19 cellular contexts compared by ENCODE assay signal in the genomic region with DNA sequence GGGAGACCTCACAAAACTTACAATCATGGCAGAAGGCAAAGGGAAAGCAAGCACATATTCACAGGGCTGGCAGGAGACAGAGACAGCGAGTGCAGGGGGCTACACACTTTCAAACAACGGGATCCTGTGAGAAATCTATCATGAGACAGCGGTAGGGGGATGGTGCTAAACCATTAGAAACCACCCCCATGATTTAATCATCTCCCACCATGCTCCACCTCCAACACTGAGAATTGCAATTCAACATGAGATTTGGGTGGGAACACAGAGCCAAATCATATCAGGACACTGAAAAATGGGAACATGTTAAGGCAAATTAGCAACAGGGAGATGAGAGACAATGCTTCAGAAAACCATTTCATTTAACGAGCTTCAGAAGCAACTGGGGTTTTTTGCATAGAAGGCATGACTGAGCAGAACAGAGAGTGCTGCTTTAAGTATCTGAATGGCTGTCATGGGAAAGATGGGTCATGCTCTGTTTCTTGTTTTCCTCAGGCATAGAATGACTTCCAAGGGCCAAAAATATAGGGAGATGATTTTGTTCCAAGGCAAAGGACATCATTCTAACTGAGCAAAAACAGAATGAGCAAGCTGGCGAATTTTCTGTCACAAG.
DNase-seq lines count a peak whose midpoint lies in the region; ATAC-seq and TF ChIP-seq lines count a peak whose summit lies in the region.
"Had no signal": no experiment of that assay in that cellular context is flagged by ENCODE, and none has a peak within 500 bp of the region (broad histone marks: within the 10 kb centered on the region; RNA-seq: fewer than 3 reads in every experiment).

No MANE protein-coding gene starts in this region.

- no peaks in the 10 kb centered on the region for H3K27me3 Mint-ChIP-seq in endodermal cell (ENCODE audit: insufficient read depth)

- intact Hi-C loops in mammary epithelial cell (cut with micrococcal nuclease): no loop called here
- intact Hi-C loops in breast epithelium (cut with DNase I; ENCODE audit: low total_unique reads): no loop called here

- no peak for ATAC-seq in HG02623 (IDR thresholded peaks at IDR 0.05; ENCODE audit: unreplicated experiment)

- dilution Hi-C loops in mammary epithelial cell (cut with HindIII; ENCODE audit: low sequenced_read_pairs): no loop called here

- in situ Hi-C loops in mammary epithelial cell (cut with MboI; ENCODE audit: low sequenced_read_pairs in 2 of 2): loop anchor here in 1 of 2 donors (10.0 kb wide), 1 partner anchor 918 kb away; a partner anchor contains a TSS
- in situ Hi-C loops in GM13977 (cut with MboI; ENCODE audit: low pct_unique_long_range_greater_than_20kb, low sequenced_read_pairs, unreplicated experiment): no loop called here

- H3K27ac ChIP-seq in mammary epithelial cell (ENCODE audit: insufficient read depth, low read depth, low read length) (no peak overlapping the region), breast epithelium (no peak overlapping the region), OCI-LY1 (ENCODE audit: low read depth, low read length, poor library complexity, severe bottlenecking) (no peak overlapping the region), endodermal cell (ENCODE audit: low read depth, low read length) (no peak overlapping the region), hepatocyte (no peak overlapping the region)
- H3K27ac ChIP-seq: KMS-11, PC-9 had no signal

- DNase-seq in mammary epithelial cell (no peak), breast epithelium (ENCODE audit: low spot score in 2 of 2) (no peak), endodermal cell (peak; percentile 24), hepatocyte (ENCODE audit: low spot score) (no peak), mucosa of gallbladder (ENCODE audit: low spot score) (no peak), GM13977 (ENCODE audit: low spot score) (no peak)
- DNase-seq: COR-L47, DMS153, MG63, NCI-H1092 treated with DMSO at 0.1 percent for 48 hours, NCI-H187, NCI-H2171, NCI-H446 treated with DMSO at 0.1 percent for 48 hours, PC-9, SK-N-SH had no signal

- no peak for TF ChIP-seq POLR2A in breast epithelium (IDR thresholded peaks at IDR 0.05)

- H3K9me2 ChIP-seq in OCI-LY1 (ENCODE audit: low read depth, low read length) (no peaks in the 10 kb centered on the region), hepatocyte (replicated peaks; ENCODE audit: insufficient read depth) (no peaks in the 10 kb centered on the region)
- H3K9me2 ChIP-seq: SK-N-SH had no signal

- no peak overlapping the region for H3K4me3 Mint-ChIP-seq in endodermal cell
- H3K4me3 Mint-ChIP-seq: CD14-positive monocyte had no signal

- H3K79me2 ChIP-seq in mammary epithelial cell (ENCODE audit: insufficient read depth, low read length): no peaks in the 10 kb centered on the region
- no peaks in the 10 kb centered on the region for H3K79me2 ChIP-seq in OCI-LY1 (ENCODE audit: insufficient read depth, low read length)
- H3K79me2 ChIP-seq in hepatocyte: no peaks in the 10 kb centered on the region

- H2AFZ ChIP-seq in mammary epithelial cell (ENCODE audit: low read depth, low read length) (peak overlapping the region; percentile 8), OCI-LY1 (ENCODE audit: low read length) (no peak overlapping the region), hepatocyte (no peak overlapping the region)
- H2AFZ ChIP-seq: PC-9 had no signal

- no peaks in the 10 kb centered on the region for H3K4me1 Mint-ChIP-seq in endodermal cell
- H3K4me1 Mint-ChIP-seq: CD14-positive monocyte had no signal

- H3K27ac Mint-ChIP-seq in endodermal cell: no peak overlapping the region
- H3K27ac Mint-ChIP-seq: CD14-positive monocyte had no signal

- BruUV-seq in mammary epithelial cell (replicated peaks; lab: Mats Ljungman, UMichigan): no TSS peak

- no peak overlapping the region for H3K4me2 ChIP-seq in mammary epithelial cell (ENCODE audit: insufficient read depth, low read depth, low read length)
- H3K4me2 ChIP-seq in OCI-LY1 (ENCODE audit: low read length): peak overlapping the region; percentile 22; the same call in 1 of the 2 replicates
- H3K4me2 ChIP-seq in hepatocyte: no peak overlapping the region
- H3K4me2 ChIP-seq: KMS-11, PC-9, SK-N-SH had no signal

- H3K9me3 ChIP-seq in mammary epithelial cell (replicated peaks; ENCODE audit: insufficient read depth, low read length) (no peaks in the 10 kb centered on the region), breast epithelium (no peaks in the 10 kb centered on the region), OCI-LY1 (ENCODE audit: low read length) (no peaks in the 10 kb centered on the region), endodermal cell (ENCODE audit: control insufficient read depth, low read length) (no peaks in the 10 kb centered on the region), hepatocyte (ENCODE audit: low read depth) (no peaks in the 10 kb centered on the region)
- H3K9me3 ChIP-seq: MG63, SK-N-SH had no signal

- H3K9ac ChIP-seq in mammary epithelial cell (ENCODE audit: insufficient read depth, low read length): no peak overlapping the region
- H3K9ac ChIP-seq in OCI-LY1 (ENCODE audit: low read length): no peak overlapping the region
- H3K9ac ChIP-seq in endodermal cell (ENCODE audit: extremely low read depth, low read length, poor library complexity, severe bottlenecking): no peak overlapping the region
- H3K9ac ChIP-seq: KMS-11, SK-N-SH had no signal

- no peaks in the 10 kb centered on the region for H3F3A ChIP-seq in OCI-LY1 (ENCODE audit: insufficient read depth, low read length)

- H3K36me3 ChIP-seq in mammary epithelial cell (ENCODE audit: insufficient read depth, low read length) (no peaks in the 10 kb centered on the region), breast epithelium (no peaks in the 10 kb centered on the region), OCI-LY1 (ENCODE audit: insufficient read depth, low read length) (no peaks in the 10 kb centered on the region), endodermal cell (ENCODE audit: control insufficient read depth, insufficient read depth, low read length) (no peaks in the 10 kb centered on the region), hepatocyte (replicated peaks; ENCODE audit: insufficient read depth, low read depth) (no peaks in the 10 kb centered on the region)
- H3K36me3 ChIP-seq: MG63 had no signal

- CTCF ChIA-PET in mammary epithelial cell (lab: Charles Lee; ENCODE audit: low non-redundant PET): no interaction called here

- no peak overlapping the region for H3K4me3 ChIP-seq in mammary epithelial cell (replicated peaks in 1 of 3; ENCODE audit: insufficient read depth in 1 of 3, low read depth in 2 of 3, low read length in 3 of 3)
- no peak overlapping the region for H3K4me3 ChIP-seq in breast epithelium
- no peak overlapping the region for H3K4me3 ChIP-seq in OCI-LY1 (ENCODE audit: low read depth, low read length, poor library complexity, severe bottlenecking)
- H3K4me3 ChIP-seq in endodermal cell (ENCODE audit: low read length): no peak overlapping the region
- H3K4me3 ChIP-seq in hepatocyte: no peak overlapping the region
- H3K4me3 ChIP-seq: MG63, PC-9 had no signal

- H3K4me1 ChIP-seq in mammary epithelial cell (ENCODE audit: insufficient read depth, low read length): no peaks in the 10 kb centered on the region
- H3K4me1 ChIP-seq in breast epithelium: no peaks in the 10 kb centered on the region
- peaks cover 3% of the 10 kb centered on the region for H3K4me1 ChIP-seq in OCI-LY1 (ENCODE audit: insufficient read depth, low read length, severe bottlenecking)
- no peaks in the 10 kb centered on the region for H3K4me1 ChIP-seq in endodermal cell (ENCODE audit: control insufficient read depth, insufficient read depth, low read length)
- no peaks in the 10 kb centered on the region for H3K4me1 ChIP-seq in hepatocyte (ENCODE audit: insufficient read depth)

- TF ChIP-seq CTCF in mammary epithelial cell (conservative IDR thresholded peaks at IDR 0.05 in 1 of 2, IDR thresholded peaks at IDR 0.05 in 1 of 2; ENCODE audit: extremely low read depth in 1 of 2, insufficient read depth in 1 of 2, low read depth in 1 of 2, low read length in 2 of 2) (no peak), breast epithelium (IDR thresholded peaks at IDR 0.05) (no peak), OCI-LY1 (IDR thresholded peaks at IDR 0.05; ENCODE audit: low read length) (no peak), endodermal cell (conservative IDR thresholded peaks at IDR 0.05) (no peak), hepatocyte (IDR thresholded peaks at IDR 0.05; ENCODE audit: poor library complexity) (no peak), GM13977 (IDR thresholded peaks at IDR 0.05; ENCODE audit: extremely low read depth, insufficient read depth, missing control alignments) (no peak)

- 51% methylated on average over 5 of the region's 5 CpGs for WGBS in mammary epithelial cell (ENCODE audit: low coverage, missing lambda C conversion rate)
- 89% methylated on average over 4 to 5 of the region's 5 CpGs for WGBS in endodermal cell (ENCODE audit: insufficient coverage in 1 of 2, insufficient read length in 1 of 2), 2 experiments
- WGBS in hepatocyte (ENCODE audit: low lambda C conversion rate, missing lambda C conversion rate): 86% methylated on average over 5 of the region's 5 CpGs

- H3K27me3 ChIP-seq in mammary epithelial cell (ENCODE audit: insufficient read depth, low read length) (peaks cover 2% of the 10 kb centered on the region), breast epithelium (no peaks in the 10 kb centered on the region), OCI-LY1 (ENCODE audit: insufficient read depth, low read length) (no peaks in the 10 kb centered on the region), endodermal cell (ENCODE audit: control insufficient read depth, insufficient read depth, low read length, poor library complexity, severe bottlenecking) (no peaks in the 10 kb centered on the region), hepatocyte (no peaks in the 10 kb centered on the region)
- H3K27me3 ChIP-seq: MG63 had no signal

- no peaks in the 10 kb centered on the region for H3K36me3 Mint-ChIP-seq in endodermal cell (ENCODE audit: low read depth)
- H3K36me3 Mint-ChIP-seq: CD14-positive monocyte had no signal

- no peaks in the 10 kb centered on the region for H3K9me3 Mint-ChIP-seq in endodermal cell
- H3K9me3 Mint-ChIP-seq: CD14-positive monocyte had no signal

- H4K20me1 ChIP-seq in mammary epithelial cell (ENCODE audit: insufficient read depth, low read length) (no peaks in the 10 kb centered on the region), OCI-LY1 (ENCODE audit: insufficient read depth, low read length) (no peaks in the 10 kb centered on the region), hepatocyte (ENCODE audit: insufficient read depth, poor library complexity, severe bottlenecking) (no peaks in the 10 kb centered on the region)
